21 cellular contexts compared by ENCODE assay signal in the genomic region with DNA sequence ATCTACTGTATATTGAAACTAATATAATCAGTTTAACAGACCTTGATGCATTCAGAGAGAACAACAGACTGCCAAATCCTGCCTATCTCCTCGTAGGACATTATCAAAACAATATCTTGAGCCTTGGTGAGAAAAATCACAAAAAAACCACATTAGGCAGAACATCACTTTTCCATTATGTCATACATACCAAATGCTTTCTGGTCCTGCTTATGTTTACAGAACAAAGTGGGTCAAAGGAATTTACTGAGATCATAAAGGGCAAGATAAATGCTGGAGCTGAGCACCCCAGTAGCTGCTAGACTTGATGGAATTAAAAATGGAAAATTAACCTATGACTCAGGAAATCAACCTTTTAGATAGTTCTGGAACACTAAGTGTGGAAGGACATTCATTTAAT.
DNase-seq lines count a peak whose midpoint lies in the region; ATAC-seq, FAIRE-seq and TF ChIP-seq lines count a peak whose summit lies in the region.
"Had no signal": no experiment of that assay in that cellular context is flagged by ENCODE, and none has a peak within 500 bp of the region (broad histone marks: within the 10 kb centered on the region; RNA-seq: fewer than 3 reads in every experiment).

No MANE protein-coding gene starts in this region.

- H3K27ac ChIP-seq in gastrocnemius medialis = no peak overlapping the region
- no peak overlapping the region for H3K27ac ChIP-seq in dorsolateral prefrontal cortex

- H3K4me1 ChIP-seq in gastrocnemius medialis = no peaks in the 10 kb centered on the region
- H3K4me1 ChIP-seq: Peyer's patch had no signal

- H3K9me3 ChIP-seq in gastrocnemius medialis = no peaks in the 10 kb centered on the region
- H3K9me3 ChIP-seq: Peyer's patch had no signal

- no peak for TF ChIP-seq POLR2A in gastrocnemius medialis (IDR thresholded peaks at IDR 0.05)

- peak overlapping the region; percentile 73 for H3K27ac Mint-ChIP-seq in chondrocyte (ENCODE audit: unreplicated experiment)
- H3K27ac Mint-ChIP-seq: CD14-positive monocyte, GM23338, HFFc6, IgD-negative memory B cell had no signal

- H3K4me1 Mint-ChIP-seq in chondrocyte (ENCODE audit: low read depth) = peaks cover 51% of the 10 kb centered on the region
- H3K4me1 Mint-ChIP-seq: CD14-positive monocyte, GM23338, IgD-negative memory B cell had no signal

- H3K27me3 Mint-ChIP-seq in chondrocyte (ENCODE audit: low read depth) = no peaks in the 10 kb centered on the region
- H3K27me3 Mint-ChIP-seq: IgD-negative memory B cell had no signal

- no peak overlapping the region for H3K4me3 Mint-ChIP-seq in chondrocyte (ENCODE audit: unreplicated experiment)
- H3K4me3 Mint-ChIP-seq: CD14-positive monocyte, GM23338, HFFc6, IgD-negative memory B cell had no signal

- H3K36me3 ChIP-seq in gastrocnemius medialis = no peaks in the 10 kb centered on the region
- H3K36me3 ChIP-seq: Peyer's patch had no signal

- H3K9me3 Mint-ChIP-seq in chondrocyte (ENCODE audit: low read depth) = no peaks in the 10 kb centered on the region
- H3K9me3 Mint-ChIP-seq: CD14-positive monocyte, GM23338, IgD-negative memory B cell had no signal

- no peaks in the 10 kb centered on the region for H3K27me3 ChIP-seq in gastrocnemius medialis
- no peaks in the 10 kb centered on the region for H3K27me3 ChIP-seq in dorsolateral prefrontal cortex
- H3K27me3 ChIP-seq: Peyer's patch had no signal

- no peak overlapping the region for H3K4me3 ChIP-seq in gastrocnemius medialis
- no peak overlapping the region for H3K4me3 ChIP-seq in dorsolateral prefrontal cortex
- H3K4me3 ChIP-seq: GM12878, GM23338, Peyer's patch had no signal

- DNase-seq in AG09319 (ENCODE audit: extremely low read depth, low read depth) = peak; percentile 27
- DNase-seq in H4 (ENCODE audit: low spot score) = peak; percentile 85
- DNase-seq in chondrocyte (ENCODE audit: low spot score) = no peak
- peak; percentile 52 for DNase-seq in kidney glomerular epithelial cell (lab: John Stamatoyannopoulos, UW)
- no peak for DNase-seq in urothelium cell line (ENCODE audit: low spot score)
- no peak for DNase-seq in gastrocnemius medialis
- DNase-seq in inferior parietal cortex (ENCODE audit: extremely low spot score) = no peak
- DNase-seq in dorsolateral prefrontal cortex = no peak
- DNase-seq: COR-L47, DMS153, HFFc6, NCI-H1417, NCI-H1930, NCI-H510A treated with DMSO at 0.1 percent for 48 hours, Peyer's patch, SHP77 treated with DMSO at 0.1 percent for 48 hours had no signal

- no peak for ATAC-seq in gastrocnemius medialis
- ATAC-seq: GM12878, GM23338 had no signal

- intact Hi-C loops in gastrocnemius medialis (cut with DNase I; ENCODE audit: low total_unique reads) = no loop called here
- intact Hi-C loops in dorsolateral prefrontal cortex (cut with DNase I) = no loop called here

- no peaks in the 10 kb centered on the region for H3K36me3 Mint-ChIP-seq in chondrocyte (ENCODE audit: low read depth)
- H3K36me3 Mint-ChIP-seq: CD14-positive monocyte, IgD-negative memory B cell had no signal

- FAIRE-seq in urothelium cell line (lab: Jason Lieb, UNC) = no peak
- FAIRE-seq: GM12878, GM18507 had no signal

- in situ Hi-C loops in gastrocnemius medialis (cut with MboI; ENCODE audit: low sequenced_read_pairs in 4 of 4) = no loop called here

- TF ChIP-seq CTCF in AG09319 (IDR thresholded peaks at IDR 0.05; ENCODE audit: low read depth, low read length) = no peak
- no peak for TF ChIP-seq CTCF in chondrocyte (IDR thresholded peaks at IDR 0.05)
- TF ChIP-seq CTCF in gastrocnemius medialis (IDR thresholded peaks at IDR 0.05 in 4 of 5, conservative IDR thresholded peaks at IDR 0.05 in 1 of 5) = no peak
- TF ChIP-seq CTCF in dorsolateral prefrontal cortex (IDR thresholded peaks at IDR 0.05 in 54 of 56, conservative IDR thresholded peaks at IDR 0.05 in 2 of 56; ENCODE audit: low read depth in 1 of 56, partially characterized antibody in 56 of 56) = no peak

Comparison
In these comparisons a context has a peak if more than half of its experiments do, and no peak if none do; other contexts are left out.
1. DNase-seq: peak in AG09319 (single experiment), H4 (single experiment) and kidney glomerular epithelial cell (single experiment); none in chondrocyte (single experiment), urothelium cell line (single experiment), gastrocnemius medialis (0 of 2), inferior parietal cortex (single experiment) and dorsolateral prefrontal cortex (0 of 10).